Comparison of ENCODE assay signal across 15 cellular contexts in the genomic region with DNA sequence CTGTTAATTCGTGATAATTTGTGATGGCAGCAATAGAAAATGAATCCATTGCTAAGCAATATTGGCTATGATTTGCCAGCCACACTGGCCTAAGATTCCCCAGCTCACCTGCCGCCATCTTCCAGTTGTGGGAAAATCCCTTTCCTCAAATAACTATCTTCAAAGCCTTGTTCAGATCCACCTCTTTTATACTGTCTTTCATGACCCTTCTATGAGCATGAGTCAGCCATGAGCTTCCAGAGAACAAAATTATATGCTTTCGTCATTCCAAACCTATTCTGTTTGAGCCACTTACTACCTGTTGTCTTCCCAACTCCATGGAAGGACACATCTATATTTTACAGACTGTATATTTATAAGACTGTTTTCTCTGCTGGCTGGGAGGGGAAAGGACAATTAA.
"Had no signal": no experiment of that assay in that cellular context is flagged by ENCODE, and none has a peak within 500 bp of the region (broad histone marks: within the 10 kb centered on the region; RNA-seq: fewer than 3 reads in every experiment).

No MANE protein-coding gene starts in this region.

- DNase-seq: effector memory CD8-positive, alpha-beta T cell; esophagus squamous epithelium; kidney; left cardiac atrium; left ventricle myocardium inferior; mesenchymal stem cell; midbrain; posterior cingulate gyrus; right cardiac atrium; small intestine; stimulated activated CD4-positive, alpha-beta T cell treated with anti-CD3 and anti-CD28 coated beads, Interleukin-12 subunit alpha, Interleukin-12 subunit beta, amount 100 ng/mL, for 4 hours; stimulated activated naive CD4-positive, alpha-beta T cell treated with Interleukin-2 at 50 U/mL for 16 hours had no signal

- H3K36me3 ChIP-seq: esophagus squamous epithelium, left ventricle myocardium inferior had no signal

- ATAC-seq: effector memory CD8-positive, alpha-beta T cell; left cardiac atrium; natural killer cell treated with Interleukin-12 subunit alpha and Interleukin-12 subunit beta and Interleukin-15 and Interleukin-18, amount 100 ng/mL, for 72 hours; right cardiac atrium had no signal

- H3K27ac ChIP-seq: epithelial cell of prostate, esophagus squamous epithelium, left ventricle myocardium inferior had no signal

- H3K9me3 ChIP-seq: esophagus squamous epithelium, left ventricle myocardium inferior had no signal

- H3K27me3 ChIP-seq: esophagus squamous epithelium had no signal

- H3K4me3 ChIP-seq: esophagus squamous epithelium, left ventricle myocardium inferior, lung had no signal

- H3K4me1 ChIP-seq: esophagus squamous epithelium had no signal
